In genomic region chr7:77887567-77887966, GRCh38 we compare ENCODE assay signal across 14 cellular contexts.
DNase-seq lines count a peak whose midpoint lies in the region; ATAC-seq and TF ChIP-seq lines count a peak whose summit lies in the region.
"Had no signal": no experiment of that assay in that cellular context is flagged by ENCODE, and none has a peak within 500 bp of the region (broad histone marks: within the 10 kb centered on the region; RNA-seq: fewer than 3 reads in every experiment).

No MANE protein-coding gene starts in this region.

- no peaks in the 10 kb centered on the region for H3K36me3 ChIP-seq in heart left ventricle

- H3K4me1 ChIP-seq in heart left ventricle = peaks cover 0 to 10% (median 2%) of the 10 kb centered on the region in 12 donors

- intact Hi-C loops in heart left ventricle (cut with DNase I) = no loop called here
- intact Hi-C loops in Right ventricle myocardium inferior (cut with DNase I) = no loop called here

- H3K4me3 ChIP-seq in heart left ventricle (no peak overlapping the region), fibroblast of the aortic adventitia (ENCODE audit: low read depth, low read length) (no peak overlapping the region)
- H3K4me3 ChIP-seq: skin epidermis had no signal

- ATAC-seq in heart left ventricle = peak; percentile 64 to 96 (median 80)
- ATAC-seq in Right ventricle myocardium inferior = no peak
- peak; percentile 85 for ATAC-seq in SK-N-SH treated with all-trans-retinoic acid at 6 μM for 48 hours
- ATAC-seq in HG03108 (IDR thresholded peaks at IDR 0.05; ENCODE audit: unreplicated experiment) = no peak
- ATAC-seq in HG03442 (IDR thresholded peaks at IDR 0.05; ENCODE audit: unreplicated experiment) = no peak

- H3K27me3 ChIP-seq in heart left ventricle = no peaks in the 10 kb centered on the region

- H3K9me3 ChIP-seq in heart left ventricle = no peaks in the 10 kb centered on the region

- DNase-seq in heart left ventricle (no peak), Right ventricle myocardium inferior (ENCODE audit: missing footprints) (no peak), fibroblast of the aortic adventitia (ENCODE audit: low read depth) (peak; percentile 86), stromal cell of bone marrow (ENCODE audit: low read depth) (peak; percentile 92), NCI-H2227 (lab: John Stamatoyannopoulos, UW; ENCODE audit: unreplicated experiment) (no peak)
- DNase-seq: amygdala, NCI-H82, T-helper 1 cell had no signal

- WGBS in heart left ventricle, 4 donors = 29 to 43% (median 41%) methylated on average over 1 of the region's 1 CpG

- TF ChIP-seq CTCF in heart left ventricle (IDR thresholded peaks at IDR 0.05) (no peak), fibroblast of the aortic adventitia (IDR thresholded peaks at IDR 0.05; ENCODE audit: insufficient read depth, low read length) (no peak)

- peak overlapping the region in 3 of 12 donors; percentile 16 to 30 (median 25) for H3K27ac ChIP-seq in heart left ventricle
- H3K27ac ChIP-seq: C4-2B, HL-60 had no signal

- TF ChIP-seq POLR2A in heart left ventricle (IDR thresholded peaks at IDR 0.05) = no peak

TF ChIP-seq in SK-N-SH treated with all-trans-retinoic acid at 6 μM for 48 hours, 23 proteins besides CTCF, POLR2A, EP300 and RAD21:
- no peak for TF ChIP-seq ESRRG (CRISPR knock-in tag; IDR thresholded peaks at IDR 0.05)
- TF ChIP-seq BACH2 (CRISPR knock-in tag; IDR thresholded peaks at IDR 0.05; ENCODE audit: borderline replicate concordance) = no peak
- no peak for TF ChIP-seq GLIS3 (CRISPR knock-in tag; IDR thresholded peaks at IDR 0.05)
- TF ChIP-seq PATZ1 (CRISPR knock-in tag; IDR thresholded peaks at IDR 0.05; ENCODE audit: borderline replicate concordance) = no peak
- no peak for TF ChIP-seq CREB5 (CRISPR knock-in tag; IDR thresholded peaks at IDR 0.05; ENCODE audit: low read depth)
- TF ChIP-seq SNAI2 (CRISPR knock-in tag; IDR thresholded peaks at IDR 0.05) = no peak
- TF ChIP-seq ZFP3 (CRISPR knock-in tag; IDR thresholded peaks at IDR 0.05) = no peak
- no peak for TF ChIP-seq ZNF70 (CRISPR knock-in tag; IDR thresholded peaks at IDR 0.05)
- no peak for TF ChIP-seq RARB (CRISPR knock-in tag; IDR thresholded peaks at IDR 0.05)
- TF ChIP-seq OSR1 (CRISPR knock-in tag; IDR thresholded peaks at IDR 0.05) = no peak
- no peak for TF ChIP-seq POU6F1 (CRISPR knock-in tag; IDR thresholded peaks at IDR 0.05; ENCODE audit: borderline replicate concordance, low read depth)
- TF ChIP-seq ZFP30 (CRISPR knock-in tag; IDR thresholded peaks at IDR 0.05) = no peak
- TF ChIP-seq TCF4 (CRISPR knock-in tag; IDR thresholded peaks at IDR 0.05; ENCODE audit: borderline replicate concordance) = no peak
- TF ChIP-seq TSHZ2 (CRISPR knock-in tag; IDR thresholded peaks at IDR 0.05) = no peak

Comparison
In these comparisons a context has a peak if more than half of its experiments do, and no peak if none do; other contexts are left out.
1. ATAC-seq: peak in heart left ventricle (4 of 4) and SK-N-SH treated with all-trans-retinoic acid at 6 μM for 48 hours (single experiment); none in Right ventricle myocardium inferior (single experiment), HG03108 (single experiment) and HG03442 (single experiment).
2. DNase-seq: peak in fibroblast of the aortic adventitia (single experiment) and stromal cell of bone marrow (single experiment); none in heart left ventricle (0 of 5), Right ventricle myocardium inferior (single experiment) and NCI-H2227 (single experiment).